In genomic region chr12:65829716-65830115, GRCh38 we compare ENCODE assay signal across 2 cellular contexts.
TF ChIP-seq lines count a peak whose summit lies in the region.

No MANE protein-coding gene starts in this region.

TF ChIP-seq in SK-N-SH, 30 proteins besides CTCF, POLR2A, EP300 and RAD21:
- no peak for TF ChIP-seq TEAD4 (IDR thresholded peaks at IDR 0.05; ENCODE audit: borderline replicate concordance, insufficient read depth)
- TF ChIP-seq TAF1 (IDR thresholded peaks at IDR 0.05; ENCODE audit: borderline replicate concordance, low read depth, low read length), result no peak
- no peak for TF ChIP-seq EZH2phosphoT487 (IDR thresholded peaks at IDR 0.05; ENCODE audit: borderline replicate concordance, low read depth)
- no peak for TF ChIP-seq GATA2 (CRISPR knock-in tag; IDR thresholded peaks at IDR 0.05)
- no peak for TF ChIP-seq MEF2A (IDR thresholded peaks at IDR 0.05; ENCODE audit: borderline replicate concordance, low read depth)
- TF ChIP-seq SMC3 (IDR thresholded peaks at IDR 0.05; ENCODE audit: low read depth, low read length), result no peak
- no peak for TF ChIP-seq YY1 (IDR thresholded peaks at IDR 0.05; ENCODE audit: low read depth)
- TF ChIP-seq NFIC (IDR thresholded peaks at IDR 0.05; ENCODE audit: borderline replicate concordance), result no peak
- no peak for TF ChIP-seq GABPA (IDR thresholded peaks at IDR 0.05; ENCODE audit: low read depth)
- TF ChIP-seq RCOR1 (IDR thresholded peaks at IDR 0.05; ENCODE audit: low read length), result no peak
- no peak for TF ChIP-seq MAX (IDR thresholded peaks at IDR 0.05; ENCODE audit: low read depth)
- no peak for TF ChIP-seq PBX3 (IDR thresholded peaks at IDR 0.05)
- no peak for TF ChIP-seq FOXM1 (IDR thresholded peaks at IDR 0.05; ENCODE audit: low read depth)
- TF ChIP-seq RFX5 (IDR thresholded peaks at IDR 0.05; ENCODE audit: low read length), result no peak
- no peak for TF ChIP-seq ZBTB33 (IDR thresholded peaks at IDR 0.05; ENCODE audit: borderline replicate concordance, low read depth)
- no peak for TF ChIP-seq CHD2 (IDR thresholded peaks at IDR 0.05; ENCODE audit: low read length, partially characterized antibody)

TF ChIP-seq in SK-N-SH treated with all-trans-retinoic acid at 6 μM for 48 hours, 23 proteins besides CTCF, POLR2A, EP300 and RAD21:
- TF ChIP-seq ZNF565 (CRISPR knock-in tag; conservative IDR thresholded peaks at IDR 0.05; ENCODE audit: low read depth) (no peak), OSR1 (CRISPR knock-in tag; IDR thresholded peaks at IDR 0.05) (no peak)
